In genomic region chr20:63960654-63961621, GRCh38 we compare ENCODE assay signal across 1 cellular context. TPM values are rescaled to one million over a fixed set of nuclear protein-coding genes. Genes with fewer than 3 reads are reported as not detected.
"Had no signal": no experiment of that assay in that cellular context is flagged by ENCODE, and none has a peak within 500 bp of the region (broad histone marks: within the 10 kb centered on the region; RNA-seq: fewer than 3 reads in every experiment).

No MANE protein-coding gene starts in this region.

RNA-seq across cellular contexts. Expression of gene SAMD10, which starts 18.5 kb away (rescaled TPM):
- total RNA-seq: ascending aorta had no signal
